ENCODE assay signal across 8 cellular contexts in the genomic region with DNA sequence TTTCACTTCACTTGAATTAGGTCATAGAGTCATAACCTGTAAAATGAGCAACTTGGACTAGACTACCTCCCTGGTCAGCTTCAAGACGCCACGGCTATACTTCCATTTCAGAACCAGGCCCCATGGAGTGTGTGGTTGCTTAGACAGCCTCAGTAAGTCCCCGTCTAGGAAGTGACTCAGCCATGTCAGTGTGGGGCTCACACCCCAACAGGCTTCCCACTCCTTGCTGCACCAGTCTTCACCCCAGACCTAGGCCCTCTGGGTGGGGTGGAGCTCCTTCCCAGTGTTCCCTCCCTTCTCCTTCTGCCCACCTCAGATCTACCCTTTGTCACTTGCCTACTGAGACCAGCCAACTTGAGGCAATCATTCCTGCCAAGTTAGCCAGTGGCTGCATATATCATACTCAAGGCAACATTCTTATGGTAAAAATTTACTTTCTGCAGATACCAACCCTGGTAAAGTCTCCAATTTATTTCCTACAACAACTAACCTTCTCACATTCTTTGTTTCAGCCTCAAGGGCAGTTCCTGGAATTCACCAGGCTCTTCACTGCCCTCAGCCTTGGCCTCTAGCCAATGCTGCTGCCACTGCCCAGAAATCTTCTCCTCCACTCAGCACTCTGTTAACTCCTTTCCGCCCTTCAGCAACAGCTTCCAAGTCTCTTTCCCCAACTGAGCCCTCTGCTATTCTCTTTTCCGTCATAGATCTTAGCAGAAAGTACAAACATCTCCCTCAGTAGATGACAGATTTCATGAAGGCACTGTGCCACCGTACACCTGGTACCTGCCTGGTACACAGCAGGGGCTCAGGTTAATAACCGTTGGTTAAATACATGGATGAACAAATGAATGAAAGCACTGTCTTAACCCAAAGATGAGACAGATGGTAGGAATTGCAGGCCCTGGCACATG. TPM values are rescaled to one million over a fixed set of nuclear protein-coding genes. Genes with fewer than 3 reads are reported as not detected.
DNase-seq lines count a peak whose midpoint lies in the region; ATAC-seq and TF ChIP-seq lines count a peak whose summit lies in the region.

No MANE protein-coding gene starts in this region.

- H3K9me3 ChIP-seq in lower lobe of right lung, result no peaks in the 10 kb centered on the region

- H3K4me3 ChIP-seq in astrocyte of the cerebellum (ENCODE audit: low read depth, low read length) (no peak overlapping the region), lower lobe of right lung (no peak overlapping the region)

- DNase-seq in stimulated activated CD4-positive, alpha-beta T cell treated with anti-CD3 and anti-CD28 coated beads, Interleukin-1b, Interleukin-23, amount 100 ng/mL, for 48 hours, result peak; percentile 6
- no peak for DNase-seq in stimulated activated CD4-positive, alpha-beta T cell treated with anti-CD3 and anti-CD28 coated beads, Interleukin-12 subunit alpha, Interleukin-12 subunit beta, amount 100 ng/mL, for 4 hours
- DNase-seq in astrocyte of the cerebellum (ENCODE audit: low read depth) (peak; percentile 35), lower lobe of right lung (peak; percentile 77), AML-193 (lab: John Stamatoyannopoulos, UW) (no peak), activated T-cell treated with anti-CD3 and anti-CD28 coated beads for 4 hours (no peak)
- no peak for DNase-seq in activated naive CD4-positive, alpha-beta T cell treated with Interleukin-2 at 50 U/mL for 16 hours

- no peaks in the 10 kb centered on the region for H3K27me3 ChIP-seq in lower lobe of right lung (ENCODE audit: low read depth)

- H3K27ac ChIP-seq in lower lobe of right lung, result peak overlapping the region; percentile 54

- peak; percentile 83 to 90 for ATAC-seq in lower lobe of right lung
- no peak for ATAC-seq in GM21360 (IDR thresholded peaks at IDR 0.05; ENCODE audit: unreplicated experiment)

- peaks cover 31% of the 10 kb centered on the region for H3K4me1 ChIP-seq in lower lobe of right lung

- intact Hi-C loops in lower lobe of right lung (cut with DNase I), result no loop called here

- in situ Hi-C loops in astrocyte of the cerebellum (cut with HindIII; ENCODE audit: low sequenced_read_pairs), result no loop called here

- TF ChIP-seq CTCF in astrocyte of the cerebellum (IDR thresholded peaks at IDR 0.05; ENCODE audit: low read depth, low read length, missing control alignments), result no peak
- TF ChIP-seq CTCF in lower lobe of right lung (IDR thresholded peaks at IDR 0.05), result no peak

- no peaks in the 10 kb centered on the region for H3K36me3 ChIP-seq in lower lobe of right lung

RNA-seq across cellular contexts. Expression of gene ZNRF2, which starts 31.3 kb away (rescaled TPM):
- 26.6 TPM for total RNA-seq in lower lobe of right lung

Comparison
In these comparisons a context has a peak if more than half of its experiments do, and no peak if none do; other contexts are left out.
1. DNase-seq: peak in stimulated activated CD4-positive, alpha-beta T cell treated with anti-CD3 and anti-CD28 coated beads, Interleukin-1b, Interleukin-23, amount 100 ng/mL, for 48 hours (single experiment), astrocyte of the cerebellum (single experiment) and lower lobe of right lung (single experiment); none in stimulated activated CD4-positive, alpha-beta T cell treated with anti-CD3 and anti-CD28 coated beads, Interleukin-12 subunit alpha, Interleukin-12 subunit beta, amount 100 ng/mL, for 4 hours (single experiment), AML-193 (0 of 2), activated T-cell treated with anti-CD3 and anti-CD28 coated beads for 4 hours (single experiment) and activated naive CD4-positive, alpha-beta T cell treated with Interleukin-2 at 50 U/mL for 16 hours (single experiment).